7 cellular contexts compared by ENCODE assay signal in the genomic region with DNA sequence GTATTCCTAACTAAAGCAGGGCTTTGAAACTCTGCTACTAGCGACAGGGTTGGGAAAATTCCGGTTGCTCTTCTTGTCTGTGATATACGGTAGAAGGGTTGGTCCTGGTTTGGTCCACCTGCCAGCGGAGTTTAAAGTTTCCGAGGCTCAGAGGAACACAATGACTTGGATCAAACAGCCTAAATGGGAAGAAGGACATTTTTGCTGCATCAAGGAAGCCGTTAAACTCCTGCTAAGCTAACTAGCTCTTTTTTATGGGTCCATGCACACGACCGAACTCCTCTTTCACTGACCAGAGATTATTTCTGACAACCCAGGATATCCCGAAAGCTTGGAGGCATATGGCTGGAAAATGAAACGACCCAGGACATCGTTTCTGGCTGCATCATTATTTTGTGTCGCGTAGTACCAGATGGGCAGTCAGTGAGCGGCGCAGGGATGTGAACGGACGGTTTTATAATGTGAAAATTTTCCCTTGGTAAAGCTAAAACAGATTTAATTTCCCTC. TPM values are rescaled to one million over a fixed set of nuclear protein-coding genes. Genes with fewer than 3 reads are reported as not detected.
DNase-seq lines count a peak whose midpoint lies in the region; ATAC-seq and TF ChIP-seq lines count a peak whose summit lies in the region.

A gene with protein sequence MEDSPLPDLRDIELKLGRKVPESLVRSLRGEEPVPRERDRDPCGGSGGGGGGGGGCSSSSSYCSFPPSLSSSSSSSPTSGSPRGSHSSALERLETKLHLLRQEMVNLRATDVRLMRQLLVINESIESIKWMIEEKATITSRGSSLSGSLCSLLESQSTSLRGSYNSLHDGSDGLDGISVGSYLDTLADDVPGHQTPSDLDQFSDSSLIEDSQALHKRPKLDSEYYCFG (plus strand): TSS at position 160 of the 507 bp plus-strand sequence. CDS start 696 bp downstream, outside the sequence.

- in situ Hi-C loops in GM23248 (cut with MboI) (no loop called here), mammary epithelial cell (cut with MboI; ENCODE audit: low sequenced_read_pairs in 2 of 2) (loop anchor here (5.0 kb wide), 2 partner anchors 37 to 42 kb away; no protein-coding TSS in a partner anchor)

- TF ChIP-seq CTCF in mammary epithelial cell (conservative IDR thresholded peaks at IDR 0.05 in 1 of 2, IDR thresholded peaks at IDR 0.05 in 1 of 2; ENCODE audit: extremely low read depth in 1 of 2, insufficient read depth in 1 of 2, low read depth in 1 of 2, low read length in 2 of 2), result no peak

- peak within 1 kb of the TSS; percentile 99 for H3K4me3 ChIP-seq in GM23248
- peak within 1 kb of the TSS; percentile 74 to 87 (median 84) for H3K4me3 ChIP-seq in mammary epithelial cell (replicated peaks in 1 of 3; ENCODE audit: insufficient read depth in 1 of 3, low read depth in 2 of 3, low read length in 3 of 3)
- peak within 1 kb of the TSS; percentile 90 for H3K4me3 ChIP-seq in skeletal muscle cell (ENCODE audit: low read depth, low read length)
- H3K4me3 ChIP-seq in CD4-positive, alpha-beta memory T cell (ENCODE audit: low read length in 2 of 2), result no peak within 1 kb of the TSS

- H3K27ac Mint-ChIP-seq in CD4-positive, alpha-beta memory T cell, result no peak within 1 kb of the TSS

- 0 to 1% methylated on average over 17 of the region's 17 CpGs for WGBS in GM23248 (ENCODE audit: low coverage in 1 of 2, low lambda C conversion rate in 2 of 2, missing lambda C conversion rate in 2 of 2), 2 experiments
- WGBS in mammary epithelial cell (ENCODE audit: low coverage, missing lambda C conversion rate), result 4% methylated on average over 17 of the region's 17 CpGs

- H3K4me3 Mint-ChIP-seq in CD4-positive, alpha-beta memory T cell, result peak within 1 kb of the TSS in 2 of 8 donors; percentile 19 to 64

- H3K27ac ChIP-seq in GM23248 (peak within 1 kb of the TSS; percentile 89), mammary epithelial cell (ENCODE audit: insufficient read depth, low read depth, low read length) (peak within 1 kb of the TSS; percentile 89)
- no peak within 1 kb of the TSS for H3K27ac ChIP-seq in CD4-positive, alpha-beta memory T cell (ENCODE audit: low read depth, low read length)

- peaks cover 32% of the 10 kb centered on the region for H3K4me1 ChIP-seq in GM23248 (ENCODE audit: insufficient read depth)
- peaks cover 15% of the 10 kb centered on the region for H3K4me1 ChIP-seq in mammary epithelial cell (ENCODE audit: insufficient read depth, low read length)
- H3K4me1 ChIP-seq in CD4-positive, alpha-beta memory T cell (ENCODE audit: insufficient read depth, low read length), result no peaks in the 10 kb centered on the region

- peak; percentile 83 for DNase-seq in GM23248
- DNase-seq in NCI-H446 treated with DMSO at 0.1 percent for 48 hours (lab: John Stamatoyannopoulos, UW), result peak; percentile 85
- peak; percentile 88 for DNase-seq in mammary epithelial cell
- DNase-seq in iPS-NIHi7 (ENCODE audit: extremely low spot score), result peak; percentile 60
- peak; percentile 54 for DNase-seq in skeletal muscle cell (ENCODE audit: low read depth)
- no peak for DNase-seq in CD4-positive, alpha-beta memory T cell

- H3K9me3 Mint-ChIP-seq in CD4-positive, alpha-beta memory T cell, result peaks cover 0 to 24% (median 10%) of the 10 kb centered on the region in 8 donors

- peaks cover 11 to 12% of the 10 kb centered on the region in 2 donors for H3K27me3 Mint-ChIP-seq in CD4-positive, alpha-beta memory T cell

- intact Hi-C loops in mammary epithelial cell (cut with micrococcal nuclease), result loop anchor here (1.0 kb wide), 1 partner anchor 23 kb away; no protein-coding TSS in a partner anchor
- intact Hi-C loops in CD4-positive, alpha-beta memory T cell (cut with micrococcal nuclease), result no loop called here

- dilution Hi-C loops in mammary epithelial cell (cut with HindIII; ENCODE audit: low sequenced_read_pairs), result no loop called here

- H3F3A ChIP-seq in GM23248 (ENCODE audit: insufficient read depth), result peaks cover 45% of the 10 kb centered on the region

- no peaks in the 10 kb centered on the region for H4K20me1 ChIP-seq in GM23248 (ENCODE audit: insufficient read depth)
- H4K20me1 ChIP-seq in mammary epithelial cell (ENCODE audit: insufficient read depth, low read length), result no peaks in the 10 kb centered on the region

- TSS peak; percentile 78 for BruUV-seq in mammary epithelial cell (replicated peaks; lab: Mats Ljungman, UMichigan)

- POLR2A ChIA-PET in CD4-positive, alpha-beta memory T cell (lab: Charles Lee; ENCODE audit: partially characterized antibody), result no interaction called here

- no peaks in the 10 kb centered on the region for H3K9me3 ChIP-seq in GM23248 (ENCODE audit: low read depth)
- H3K9me3 ChIP-seq in mammary epithelial cell (replicated peaks; ENCODE audit: insufficient read depth, low read length), result no peaks in the 10 kb centered on the region
- H3K9me3 ChIP-seq in CD4-positive, alpha-beta memory T cell (ENCODE audit: control insufficient read depth in 1 of 2, low read length in 2 of 2), result no peaks in the 10 kb centered on the region

- H3K79me2 ChIP-seq in GM23248 (ENCODE audit: insufficient read depth) (peaks cover 54% of the 10 kb centered on the region), mammary epithelial cell (ENCODE audit: insufficient read depth, low read length) (peaks cover 48% of the 10 kb centered on the region)

- H3K9ac ChIP-seq in GM23248 (peak within 1 kb of the TSS; percentile 86), mammary epithelial cell (ENCODE audit: insufficient read depth, low read length) (peak within 1 kb of the TSS; percentile 97)

- no peak for ATAC-seq in HG03108 (IDR thresholded peaks at IDR 0.05; ENCODE audit: unreplicated experiment)

- peak within 1 kb of the TSS; percentile 88 for H3K4me2 ChIP-seq in GM23248 (ENCODE audit: unreplicated experiment)
- peak within 1 kb of the TSS; percentile 68 for H3K4me2 ChIP-seq in mammary epithelial cell (ENCODE audit: insufficient read depth, low read depth, low read length)

- H2AFZ ChIP-seq in GM23248 (peak within 1 kb of the TSS; percentile 73), mammary epithelial cell (ENCODE audit: low read depth, low read length) (peak within 1 kb of the TSS; percentile 74)

- H3K27me3 ChIP-seq in GM23248 (replicated peaks; ENCODE audit: insufficient read depth) (no peaks in the 10 kb centered on the region), mammary epithelial cell (ENCODE audit: insufficient read depth, low read length) (no peaks in the 10 kb centered on the region)
- H3K27me3 ChIP-seq in CD4-positive, alpha-beta memory T cell (ENCODE audit: insufficient read depth, low read length), result no peaks in the 10 kb centered on the region

- peaks cover 13% of the 10 kb centered on the region; the same call in 1 of the 2 replicates for H3K36me3 ChIP-seq in GM23248 (ENCODE audit: low read depth)
- H3K36me3 ChIP-seq in mammary epithelial cell (ENCODE audit: insufficient read depth, low read length), result peaks cover 3% of the 10 kb centered on the region
- no peaks in the 10 kb centered on the region for H3K36me3 ChIP-seq in CD4-positive, alpha-beta memory T cell (ENCODE audit: insufficient read depth, low read length)

- no peaks in the 10 kb centered on the region for H3K36me3 Mint-ChIP-seq in CD4-positive, alpha-beta memory T cell

- H3K4me1 Mint-ChIP-seq in CD4-positive, alpha-beta memory T cell, result peaks cover 0 to 13% (median 2%) of the 10 kb centered on the region in 4 donors

- CTCF ChIA-PET in mammary epithelial cell (lab: Charles Lee; ENCODE audit: low non-redundant PET), result interaction anchor here (1.2 kb wide), 1 partner anchor 110 kb away, joined by 4 read pairs; no protein-coding TSS in a partner anchor
- CTCF ChIA-PET in CD4-positive, alpha-beta memory T cell (lab: Charles Lee; ENCODE audit: partially characterized antibody), result no interaction called here

- no peaks in the 10 kb centered on the region for H3K9me2 ChIP-seq in GM23248 (ENCODE audit: insufficient read depth)

RNA-seq across cellular contexts. Expression of the gene that starts here (rescaled TPM):
- 16.2 and 30.4 TPM in 2 replicates for total RNA-seq in GM23248 (2014; rRNA removed; shearing (Covaris generic))
- polyA plus RNA-seq in GM23248 (2016; fragmentation: Nextera tagmentation; extraction: Ambion mirVana) (25.5 and 26.8 TPM in 2 replicates), mammary epithelial cell (16.6 TPM)
- total RNA-seq in mammary epithelial cell, result 10 to 100 TPM; 52.9 to 57.8 TPM
- 20.7 TPM for polyA minus RNA-seq in mammary epithelial cell
- not detected for total RNA-seq in CD4-positive, alpha-beta memory T cell
- not detected for polyA plus RNA-seq in CD4-positive, alpha-beta memory T cell

Comparison
In these comparisons a context has a peak if more than half of its experiments do, and no peak if none do; other contexts are left out.
1. RNA of the gene that starts here (total RNA-seq): 52.9 to 57.8 TPM in mammary epithelial cell and 16.2 to 30.4 TPM in GM23248; not detected in CD4-positive, alpha-beta memory T cell; every median in the first group is over 10 times any median in the second.
2. RNA of the gene that starts here (polyA plus RNA-seq): 25.5 to 26.8 TPM in GM23248 and 16.6 TPM in mammary epithelial cell (single experiment); not detected in CD4-positive, alpha-beta memory T cell; every median in the first group is over 10 times any median in the second.
3. DNase-seq: peak in GM23248 (single experiment), NCI-H446 treated with DMSO at 0.1 percent for 48 hours (single experiment), mammary epithelial cell (single experiment), iPS-NIHi7 (single experiment) and skeletal muscle cell (single experiment); none in CD4-positive, alpha-beta memory T cell (0 of 5).
4. H3K4me3 ChIP-seq: peak in GM23248 (single experiment), mammary epithelial cell (3 of 3) and skeletal muscle cell (single experiment); none in CD4-positive, alpha-beta memory T cell (0 of 2).